In genomic region chrX:153934473-153935325, GRCh38 we compare ENCODE assay signal across 8 cellular contexts. TPM values are rescaled to one million over a fixed set of nuclear protein-coding genes. Genes with fewer than 3 reads are reported as not detected.
DNase-seq lines count a peak whose midpoint lies in the region; ATAC-seq, FAIRE-seq and TF ChIP-seq lines count a peak whose summit lies in the region.

NAA10 (minus strand) TSS chrX:153935037; CDS start chrX:153934904, 133 bp downstream.

- H3K4me3 ChIP-seq in GM08714 (ENCODE audit: low read length), result peak within 1 kb of the TSS; percentile 65

- ATAC-seq in left ventricle myocardium superior, result peak; percentile 98

- DNase-seq in H54 (ENCODE audit: insufficient read length, low spot score) (peak; percentile 91), M059J (ENCODE audit: low read depth) (peak; percentile 81), SW 1271 (lab: John Stamatoyannopoulos, UW) (peak; percentile 22 to 43), anterior cingulate cortex (lab: John Stamatoyannopoulos, UW) (peak in 50 of 58 donors; percentile 1 to 78 (median 50)), left ventricle myocardium superior (peak; percentile 86), posterior vena cava (ENCODE audit: low spot score) (peak; percentile 91), GOT3 (lab: John Stamatoyannopoulos, UW) (no peak)

- FAIRE-seq in H54 (lab: Jason Lieb, UNC), result no peak

- TF ChIP-seq POLR2A in H54 (IDR thresholded peaks at IDR 0.05; ENCODE audit: low read depth, low read length), result peak; percentile 64; the same call in 1 of the 2 replicates

- intact Hi-C loops in left ventricle myocardium superior (cut with micrococcal nuclease), result no loop called here
- intact Hi-C loops in posterior vena cava (cut with DNase I), result no loop called here

RNA-seq across cellular contexts. Expression of gene NAA10, which starts in this region (rescaled TPM):
- total RNA-seq in M059J (2014; rRNA removed; shearing (Covaris generic)), result 285 and 384 TPM in 2 replicates
- total RNA-seq in left ventricle myocardium superior (72.2 TPM), posterior vena cava (10 to 100 TPM; 69.4 to 75.4 TPM)
